In the genomic region with DNA sequence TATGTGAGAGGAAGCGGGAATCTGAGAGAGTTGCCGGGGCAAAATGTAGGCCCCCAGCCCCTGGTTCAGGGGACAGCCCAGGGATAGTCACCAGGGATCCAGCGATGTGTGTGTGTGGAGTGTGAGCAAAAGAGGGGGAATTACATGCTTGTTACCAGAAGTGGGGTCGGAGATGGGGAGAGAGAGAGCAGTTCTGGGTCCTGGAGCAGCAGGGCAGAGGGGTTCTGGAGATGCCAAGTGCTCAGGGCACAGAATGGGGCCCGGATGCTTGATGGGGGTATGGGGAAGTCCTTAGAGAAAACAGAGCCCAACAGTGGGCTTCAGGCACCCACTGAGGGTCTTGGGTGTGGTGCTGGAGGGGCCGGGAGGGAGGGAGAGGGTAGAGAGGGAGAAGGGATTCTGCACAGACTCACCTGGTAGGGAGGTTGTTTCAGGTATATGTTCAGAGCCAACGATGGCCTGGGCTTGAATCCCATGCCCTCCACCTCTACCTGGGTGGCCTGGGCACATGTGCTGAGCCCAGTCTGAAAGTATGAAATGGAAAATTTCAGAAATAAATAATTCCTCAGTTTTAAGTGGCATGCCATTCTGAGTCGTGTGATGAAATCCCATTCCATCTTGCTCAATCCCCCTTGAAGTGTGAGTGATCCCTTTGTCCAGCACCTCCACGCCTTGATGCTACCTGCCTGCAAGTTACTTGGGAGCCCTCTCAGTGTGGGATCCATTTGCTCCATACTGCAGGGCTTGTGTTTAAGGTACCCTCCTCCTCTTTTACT, we compare ENCODE assay signal across 21 cellular contexts. TPM values are rescaled to one million over a fixed set of nuclear protein-coding genes. Genes with fewer than 3 reads are reported as not detected.
DNase-seq lines count a peak whose midpoint lies in the region; ATAC-seq and TF ChIP-seq lines count a peak whose summit lies in the region.
"Had no signal": no experiment of that assay in that cellular context is flagged by ENCODE, and none has a peak within 500 bp of the region (broad histone marks: within the 10 kb centered on the region; RNA-seq: fewer than 3 reads in every experiment).

No MANE protein-coding gene starts in this region.

- POLR2A ChIA-PET in MCF 10A (lab: Yijun Ruan, JAX), result no interaction called here

- no peak overlapping the region for H3K4me3 Mint-ChIP-seq in MCF 10A (ENCODE audit: unreplicated experiment)
- H3K4me3 Mint-ChIP-seq: activated naive CD4-positive, alpha-beta T cell treated with anti-CD3 and anti-CD28 coated beads for 36 hours; nephron progenitor cell had no signal

- peaks cover 25% of the 10 kb centered on the region for H3K4me1 Mint-ChIP-seq in MCF 10A (ENCODE audit: insufficient read depth, unreplicated experiment)

- CTCF ChIA-PET in MCF 10A (lab: Yijun Ruan, JAX), result interaction anchor here (0.7 kb wide), 1 partner anchor 10 kb away, joined by 3 read pairs; no protein-coding TSS in a partner anchor

- H3K9ac ChIP-seq in adipocyte (ENCODE audit: low read length), result no peak overlapping the region

- no TSS peak for BruUV-seq in MCF 10A (replicated peaks; lab: Mats Ljungman, UMichigan)

- intact Hi-C loops in MCF 10A (cut with micrococcal nuclease), result no loop called here
- intact Hi-C loops in breast epithelium (cut with DNase I; ENCODE audit: low total_unique reads), result no loop called here
- intact Hi-C loops in left lung (cut with DNase I), result no loop called here
- intact Hi-C loops in upper lobe of right lung (cut with DNase I), result no loop called here

- no peak for TF ChIP-seq CTCF in MCF 10A (IDR thresholded peaks at IDR 0.05; ENCODE audit: unreplicated experiment)
- no peak for TF ChIP-seq CTCF in breast epithelium (IDR thresholded peaks at IDR 0.05)
- no peak for TF ChIP-seq CTCF in left lung (IDR thresholded peaks at IDR 0.05)
- TF ChIP-seq CTCF in upper lobe of right lung (IDR thresholded peaks at IDR 0.05), result no peak

- no peaks in the 10 kb centered on the region for H3K27me3 ChIP-seq in breast epithelium
- peaks cover 5% of the 10 kb centered on the region for H3K27me3 ChIP-seq in adipocyte (replicated peaks; ENCODE audit: control insufficient read depth, insufficient read depth, low read length)
- no peaks in the 10 kb centered on the region for H3K27me3 ChIP-seq in left lung
- H3K27me3 ChIP-seq in upper lobe of right lung, result no peaks in the 10 kb centered on the region
- H3K27me3 ChIP-seq: uterus had no signal

- peak; percentile 58 for ATAC-seq in left lung
- peak; percentile 45 for ATAC-seq in upper lobe of right lung
- ATAC-seq in HG03097 (IDR thresholded peaks at IDR 0.05; ENCODE audit: low FRiP score, unreplicated experiment), result no peak

- H3K36me3 ChIP-seq in breast epithelium, result no peaks in the 10 kb centered on the region
- H3K36me3 ChIP-seq in adipocyte (ENCODE audit: control insufficient read depth, insufficient read depth, low read length, severe bottlenecking), result no peaks in the 10 kb centered on the region
- H3K36me3 ChIP-seq in left lung, result no peaks in the 10 kb centered on the region
- H3K36me3 ChIP-seq in upper lobe of right lung, result no peaks in the 10 kb centered on the region
- H3K36me3 ChIP-seq: prostate gland, uterus had no signal

- peak; percentile 74 for DNase-seq in MCF 10A (ENCODE audit: unreplicated experiment)
- DNase-seq in breast epithelium (ENCODE audit: low spot score in 2 of 2), result no peak
- DNase-seq in adipocyte (ENCODE audit: low read depth), result peak; percentile 67
- no peak for DNase-seq in left lung
- DNase-seq in upper lobe of right lung, result peak; percentile 47
- no peak for DNase-seq in activated CD8-positive, alpha-beta memory T cell treated with anti-CD3 and anti-CD28 coated beads, Interleukin-2, amount 50 U/mL, for 4 hours
- no peak for DNase-seq in COR-L47 (lab: John Stamatoyannopoulos, UW)
- DNase-seq: activated naive CD4-positive, alpha-beta T cell treated with anti-CD3 and anti-CD28 coated beads for 36 hours; GF-D8; hippocampal formation; NCI-H187 treated with DMSO at 0.1 percent for 48 hours; NCI-H446; nephron progenitor cell; stimulated activated CD4-positive, alpha-beta T cell treated with anti-CD3 and anti-CD28 coated beads, Interleukin-4, amount 100 ng/mL, for 1 hour; uterus had no signal

- no peaks in the 10 kb centered on the region for H3K9me3 ChIP-seq in breast epithelium
- peaks cover 16% of the 10 kb centered on the region for H3K9me3 ChIP-seq in adipocyte (ENCODE audit: control insufficient read depth, low read length)
- H3K9me3 ChIP-seq in left lung, result peaks cover 0 to 5% of the 10 kb centered on the region in 2 donors
- H3K9me3 ChIP-seq in upper lobe of right lung, result no peaks in the 10 kb centered on the region
- H3K9me3 ChIP-seq: prostate gland, uterus had no signal

- H3K9me3 Mint-ChIP-seq in MCF 10A (ENCODE audit: unreplicated experiment), result peaks cover under 1% of the 10 kb centered on the region

- no peaks in the 10 kb centered on the region for H3K27me3 Mint-ChIP-seq in MCF 10A (ENCODE audit: insufficient read depth, unreplicated experiment)

- peak overlapping the region; percentile 60 for H3K27ac Mint-ChIP-seq in MCF 10A (ENCODE audit: low read depth, unreplicated experiment)
- H3K27ac Mint-ChIP-seq: activated naive CD4-positive, alpha-beta T cell treated with anti-CD3 and anti-CD28 coated beads for 36 hours; nephron progenitor cell had no signal

- no peaks in the 10 kb centered on the region for H3K36me3 Mint-ChIP-seq in MCF 10A (ENCODE audit: insufficient read depth, unreplicated experiment)

- no peak for TF ChIP-seq POLR2A in breast epithelium (IDR thresholded peaks at IDR 0.05)

- no peaks in the 10 kb centered on the region for H3K4me1 ChIP-seq in breast epithelium
- peaks cover 9% of the 10 kb centered on the region for H3K4me1 ChIP-seq in adipocyte (ENCODE audit: control insufficient read depth, insufficient read depth, low read length)
- peaks cover 0 to 11% of the 10 kb centered on the region in 2 donors for H3K4me1 ChIP-seq in left lung
- H3K4me1 ChIP-seq in upper lobe of right lung, result peaks cover 8% of the 10 kb centered on the region
- H3K4me1 ChIP-seq: prostate gland, uterus had no signal

- no peak overlapping the region for H3K27ac ChIP-seq in breast epithelium
- no peak overlapping the region for H3K27ac ChIP-seq in left lung
- no peak overlapping the region for H3K27ac ChIP-seq in upper lobe of right lung
- H3K27ac ChIP-seq: HL-60, prostate gland, skin epidermis, uterus had no signal

- H3K4me3 ChIP-seq in breast epithelium (no peak overlapping the region), adipocyte (ENCODE audit: low read length) (no peak overlapping the region), left lung (no peak overlapping the region), upper lobe of right lung (no peak overlapping the region)
- H3K4me3 ChIP-seq: BLaER1 treated with 17β-estradiol and CSF1 and Interleukin-3, amounts not matched to agents 10 nM and 100 nM; prostate gland; skin epidermis; uterus had no signal

RNA-seq across cellular contexts. Expression of gene SMIM38, which starts 12.4 kb away (rescaled TPM):
- not detected in 2 replicates for total RNA-seq in MCF 10A (2022)
- 1 to 10 TPM in 2 of 3 donors, under 1 TPM in 1; 0.32 to 2.6 (median 1.6) TPM for total RNA-seq in breast epithelium
- total RNA-seq in left lung, result under 1 TPM; 0.09 to 0.24 TPM
- not detected for total RNA-seq in upper lobe of right lung
- total RNA-seq: kidney epithelial cell had no signal

Comparison
In these comparisons a context has a peak if more than half of its experiments do, and no peak if none do; other contexts are left out.
1. DNase-seq: peak in MCF 10A (single experiment), adipocyte (single experiment) and upper lobe of right lung (single experiment); none in breast epithelium (0 of 2), left lung (0 of 2), activated CD8-positive, alpha-beta memory T cell treated with anti-CD3 and anti-CD28 coated beads, Interleukin-2, amount 50 U/mL, for 4 hours (single experiment) and COR-L47 (single experiment).